Comparison of ENCODE assay signal across 22 cellular contexts in genomic region chr3:49788056-49788455, GRCh38. TPM values are rescaled to one million over a fixed set of nuclear protein-coding genes. Genes with fewer than 3 reads are reported as not detected.
"Had no signal": no experiment of that assay in that cellular context is flagged by ENCODE, and none has a peak within 500 bp of the region (broad histone marks: within the 10 kb centered on the region; RNA-seq: fewer than 3 reads in every experiment).

No MANE protein-coding gene starts in this region.

- H3K36me3 ChIP-seq: right lobe of liver, thyroid gland had no signal

- H3K27me3 ChIP-seq: right lobe of liver, thyroid gland had no signal

- H3K4me2 ChIP-seq: smooth muscle cell had no signal

- H3K9me3 ChIP-seq: psoas muscle, right lobe of liver, thyroid gland had no signal

- H3K9me3 Mint-ChIP-seq: activated CD4-positive, alpha-beta T cell treated with anti-CD3 and anti-CD28 coated beads, Interleukin-2, amount 10 ng/mL, durations not matched to agents 7 days and 5 days; activated naive CD8-positive, alpha-beta T cell treated with anti-CD3 and anti-CD28 coated beads, Interleukin-2, amount 10 ng/mL, durations not matched to agents 7 days and 5 days; activated T-helper 17 cell treated with anti-CD3 and anti-CD28 coated beads, Interleukin-2, amount 50 U/mL, for 72 hours; stimulated activated effector memory CD8-positive, alpha-beta T cell treated with anti-CD3 and anti-CD28 coated beads, Interleukin-12 subunit alpha, Interleukin-12 subunit beta, amount 100 ng/mL, for 72 hours had no signal

- H3K4me3 ChIP-seq: psoas muscle, right lobe of liver, smooth muscle cell, thyroid gland had no signal

- ATAC-seq: activated T-helper 17 cell treated with anti-CD3 and anti-CD28 coated beads, Interleukin-2, amount 50 U/mL, for 72 hours; left ventricle myocardium superior; psoas muscle; right lobe of liver; stimulated activated effector memory CD8-positive, alpha-beta T cell treated with anti-CD3 and anti-CD28 coated beads, Interleukin-12 subunit alpha, Interleukin-12 subunit beta, amount 100 ng/mL, for 72 hours had no signal

- H3K27me3 Mint-ChIP-seq: activated T-helper 17 cell treated with anti-CD3 and anti-CD28 coated beads, Interleukin-2, amount 50 U/mL, for 72 hours had no signal

- H3K4me3 Mint-ChIP-seq: activated naive CD8-positive, alpha-beta T cell treated with anti-CD3 and anti-CD28 coated beads, Interleukin-2, amount 10 ng/mL, durations not matched to agents 7 days and 5 days had no signal

- DNase-seq: activated CD4-positive, alpha-beta T cell treated with anti-CD3 and anti-CD28 coated beads, Interleukin-2, amount 10 ng/mL, durations not matched to agents 7 days and 5 days; activated CD8-positive, alpha-beta memory T cell treated with anti-CD3 and anti-CD28 coated beads, Interleukin-2, amount 50 U/mL, for 48 hours; activated naive CD4-positive, alpha-beta T cell treated with Interleukin-2 at 50 U/mL for 16 hours; activated naive CD8-positive, alpha-beta T cell treated with anti-CD3 and anti-CD28 coated beads, Interleukin-2, amount 10 ng/mL, durations not matched to agents 7 days and 5 days; amygdala; caudate nucleus; erythroblast; kidney glomerular epithelial cell; left ventricle myocardium superior; psoas muscle; stimulated activated CD4-positive, alpha-beta T cell treated with anti-CD3 and anti-CD28 coated beads, Interleukin-4, amount 100 ng/mL, for 24 hours; T-helper 1 cell; T1000; thyroid gland had no signal

RNA-seq across cellular contexts. Expression of gene CDHR4, which starts 11.6 kb away (rescaled TPM):
- total RNA-seq: frontal cortex, left ventricle myocardium superior, mononuclear cell, osteoblast, psoas muscle, right lobe of liver, thyroid gland had no signal
- polyA plus RNA-seq: neural cell, smooth muscle cell had no signal
